In the genomic region with DNA sequence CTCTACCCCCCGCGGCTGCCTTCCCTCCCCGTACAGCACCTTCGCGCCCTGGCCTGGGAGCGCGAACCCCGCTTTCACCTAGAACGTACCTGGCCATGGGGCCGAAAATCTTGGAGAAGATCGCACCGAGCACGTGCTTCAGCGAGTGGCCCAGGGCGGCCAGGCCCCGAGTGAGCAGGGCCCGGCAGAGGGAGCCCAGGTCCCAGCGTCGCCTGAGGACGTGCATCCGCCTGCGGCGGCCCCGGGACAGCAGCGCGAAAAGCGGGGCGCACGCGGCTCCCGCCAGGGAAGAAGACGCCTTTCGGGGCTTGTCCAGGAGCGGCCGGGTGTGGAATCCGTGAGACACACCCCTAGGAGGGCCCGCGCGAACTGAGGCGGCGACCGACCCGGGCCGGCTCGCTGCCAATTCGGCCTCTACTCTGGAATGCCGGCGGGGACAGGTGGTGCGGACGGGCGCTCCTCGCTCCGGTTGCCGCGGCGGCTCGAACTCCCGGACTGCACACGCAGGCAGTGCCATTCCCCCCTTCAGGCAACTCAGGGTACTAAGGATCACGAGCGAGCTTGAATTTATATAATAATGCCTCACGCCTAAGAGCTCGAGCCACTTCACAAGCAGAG, we compare ENCODE assay signal across 1 cellular context.
A peak's percentile ranks its signal among the peaks of the same experiment; 100 is the strongest.
TF ChIP-seq lines count a peak whose summit lies in the region.

A gene (minus strand): TSS at position 544 of the 618 bp plus-strand sequence.

TF ChIP-seq in HepG2, 621 proteins besides CTCF, POLR2A, EP300 and RAD21 (continued from another document and continues in another):
- TF ChIP-seq, protein P1, sequence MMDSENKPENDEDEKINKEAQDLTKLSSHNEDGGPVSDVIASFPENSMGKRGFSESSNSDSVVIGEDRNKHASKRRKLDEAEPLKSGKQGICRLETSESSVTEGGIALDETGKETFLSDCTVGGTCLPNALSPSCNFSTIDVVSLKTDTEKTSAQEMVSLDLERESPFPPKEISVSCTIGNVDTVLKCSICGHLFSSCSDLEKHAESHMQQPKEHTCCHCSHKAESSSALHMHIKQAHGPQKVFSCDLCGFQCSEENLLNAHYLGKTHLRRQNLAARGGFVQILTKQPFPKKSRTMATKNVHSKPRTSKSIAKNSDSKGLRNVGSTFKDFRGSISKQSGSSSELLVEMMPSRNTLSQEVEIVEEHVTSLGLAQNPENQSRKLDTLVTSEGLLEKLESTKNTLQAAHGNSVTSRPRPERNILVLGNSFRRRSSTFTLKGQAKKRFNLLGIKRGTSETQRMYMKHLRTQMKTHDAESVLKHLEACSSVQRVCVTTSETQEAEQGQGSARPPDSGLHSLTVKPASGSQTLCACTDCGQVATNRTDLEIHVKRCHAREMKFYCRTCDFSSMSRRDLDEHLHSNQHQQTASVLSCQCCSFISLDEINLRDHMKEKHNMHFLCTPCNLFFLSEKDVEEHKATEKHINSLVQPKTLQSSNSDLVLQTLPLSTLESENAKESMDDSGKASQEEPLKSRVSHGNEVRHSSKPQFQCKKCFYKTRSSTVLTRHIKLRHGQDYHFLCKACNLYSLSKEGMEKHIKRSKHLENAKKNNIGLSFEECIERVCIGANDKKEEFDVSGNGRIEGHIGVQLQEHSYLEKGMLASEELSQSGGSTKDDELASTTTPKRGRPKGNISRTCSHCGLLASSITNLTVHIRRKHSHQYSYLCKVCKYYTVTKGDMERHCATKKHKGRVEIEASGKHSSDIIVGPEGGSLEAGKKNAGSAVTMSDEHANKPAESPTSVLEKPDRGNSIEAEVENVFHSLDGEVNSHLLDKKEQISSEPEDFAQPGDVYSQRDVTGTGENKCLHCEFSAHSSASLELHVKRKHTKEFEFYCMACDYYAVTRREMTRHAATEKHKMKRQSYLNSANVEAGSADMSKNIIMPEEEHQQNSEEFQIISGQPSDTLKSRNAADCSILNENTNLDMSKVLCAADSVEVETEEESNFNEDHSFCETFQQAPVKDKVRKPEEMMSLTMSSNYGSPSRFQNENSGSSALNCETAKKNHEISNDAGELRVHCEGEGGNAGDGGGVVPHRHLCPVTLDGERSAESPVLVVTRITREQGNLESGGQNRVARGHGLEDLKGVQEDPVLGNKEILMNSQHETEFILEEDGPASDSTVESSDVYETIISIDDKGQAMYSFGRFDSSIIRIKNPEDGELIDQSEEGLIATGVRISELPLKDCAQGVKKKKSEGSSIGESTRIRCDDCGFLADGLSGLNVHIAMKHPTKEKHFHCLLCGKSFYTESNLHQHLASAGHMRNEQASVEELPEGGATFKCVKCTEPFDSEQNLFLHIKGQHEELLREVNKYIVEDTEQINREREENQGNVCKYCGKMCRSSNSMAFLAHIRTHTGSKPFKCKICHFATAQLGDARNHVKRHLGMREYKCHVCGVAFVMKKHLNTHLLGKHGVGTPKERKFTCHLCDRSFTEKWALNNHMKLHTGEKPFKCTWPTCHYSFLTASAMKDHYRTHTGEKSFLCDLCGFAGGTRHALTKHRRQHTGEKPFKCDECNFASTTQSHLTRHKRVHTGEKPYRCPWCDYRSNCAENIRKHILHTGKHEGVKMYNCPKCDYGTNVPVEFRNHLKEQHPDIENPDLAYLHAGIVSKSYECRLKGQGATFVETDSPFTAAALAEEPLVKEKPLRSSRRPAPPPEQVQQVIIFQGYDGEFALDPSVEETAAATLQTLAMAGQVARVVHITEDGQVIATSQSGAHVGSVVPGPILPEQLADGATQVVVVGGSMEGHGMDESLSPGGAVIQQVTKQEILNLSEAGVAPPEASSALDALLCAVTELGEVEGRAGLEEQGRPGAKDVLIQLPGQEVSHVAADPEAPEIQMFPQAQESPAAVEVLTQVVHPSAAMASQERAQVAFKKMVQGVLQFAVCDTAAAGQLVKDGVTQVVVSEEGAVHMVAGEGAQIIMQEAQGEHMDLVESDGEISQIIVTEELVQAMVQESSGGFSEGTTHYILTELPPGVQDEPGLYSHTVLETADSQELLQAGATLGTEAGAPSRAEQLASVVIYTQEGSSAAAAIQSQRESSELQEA (CRISPR knock-in tag; IDR thresholded peaks at IDR 0.05; ENCODE audit: not compliant biosample characterization): no peak
- TF ChIP-seq, protein P2, sequence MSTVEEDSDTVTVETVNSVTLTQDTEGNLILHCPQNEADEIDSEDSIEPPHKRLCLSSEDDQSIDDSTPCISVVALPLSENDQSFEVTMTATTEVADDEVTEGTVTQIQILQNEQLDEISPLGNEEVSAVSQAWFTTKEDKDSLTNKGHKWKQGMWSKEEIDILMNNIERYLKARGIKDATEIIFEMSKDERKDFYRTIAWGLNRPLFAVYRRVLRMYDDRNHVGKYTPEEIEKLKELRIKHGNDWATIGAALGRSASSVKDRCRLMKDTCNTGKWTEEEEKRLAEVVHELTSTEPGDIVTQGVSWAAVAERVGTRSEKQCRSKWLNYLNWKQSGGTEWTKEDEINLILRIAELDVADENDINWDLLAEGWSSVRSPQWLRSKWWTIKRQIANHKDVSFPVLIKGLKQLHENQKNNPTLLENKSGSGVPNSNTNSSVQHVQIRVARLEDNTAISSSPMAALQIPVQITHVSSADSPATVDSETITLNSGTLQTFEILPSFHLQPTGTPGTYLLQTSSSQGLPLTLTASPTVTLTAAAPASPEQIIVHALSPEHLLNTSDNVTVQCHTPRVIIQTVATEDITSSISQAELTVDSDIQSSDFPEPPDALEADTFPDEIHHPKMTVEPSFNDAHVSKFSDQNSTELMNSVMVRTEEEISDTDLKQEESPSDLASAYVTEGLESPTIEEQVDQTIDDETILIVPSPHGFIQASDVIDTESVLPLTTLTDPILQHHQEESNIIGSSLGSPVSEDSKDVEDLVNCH (CRISPR knock-in tag; IDR thresholded peaks at IDR 0.05): no peak
- TF ChIP-seq SMAD1 (CRISPR knock-in tag; IDR thresholded peaks at IDR 0.05; ENCODE audit: borderline replicate concordance, low read depth): no peak
- TF ChIP-seq KLF13 (CRISPR knock-in tag; IDR thresholded peaks at IDR 0.05): no peak
- TF ChIP-seq SALL2 (CRISPR knock-in tag; IDR thresholded peaks at IDR 0.05): no peak
- peak; percentile 21; the same call in 1 of the 2 replicates for TF ChIP-seq ZFY (CRISPR knock-in tag; IDR thresholded peaks at IDR 0.05)
- TF ChIP-seq GABPB1 (CRISPR knock-in tag; IDR thresholded peaks at IDR 0.05): peak; percentile 27; the same call in 1 of the 2 replicates
- TF ChIP-seq, protein P3, sequence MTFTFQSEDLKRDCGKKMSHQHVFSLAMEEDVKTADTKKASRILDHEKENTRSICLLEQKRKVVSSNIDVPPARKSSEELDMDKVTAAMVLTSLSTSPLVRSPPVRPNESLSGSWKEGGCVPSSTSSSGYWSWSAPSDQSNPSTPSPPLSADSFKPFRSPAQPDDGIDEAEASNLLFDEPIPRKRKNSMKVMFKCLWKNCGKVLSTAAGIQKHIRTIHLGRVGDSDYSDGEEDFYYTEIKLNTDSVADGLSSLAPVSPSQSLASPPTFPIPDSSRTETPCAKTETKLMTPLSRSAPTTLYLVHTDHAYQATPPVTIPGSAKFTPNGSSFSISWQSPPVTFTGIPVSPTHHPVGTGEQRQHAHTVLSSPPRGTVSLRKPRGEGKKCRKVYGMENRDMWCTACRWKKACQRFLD (CRISPR knock-in tag; IDR thresholded peaks at IDR 0.05; ENCODE audit: borderline replicate concordance): no peak
- TF ChIP-seq HOXA7 (CRISPR knock-in tag; IDR thresholded peaks at IDR 0.05): no peak
- TF ChIP-seq MLLT10 (CRISPR knock-in tag; IDR thresholded peaks at IDR 0.05): no peak
- TF ChIP-seq, protein P4, sequence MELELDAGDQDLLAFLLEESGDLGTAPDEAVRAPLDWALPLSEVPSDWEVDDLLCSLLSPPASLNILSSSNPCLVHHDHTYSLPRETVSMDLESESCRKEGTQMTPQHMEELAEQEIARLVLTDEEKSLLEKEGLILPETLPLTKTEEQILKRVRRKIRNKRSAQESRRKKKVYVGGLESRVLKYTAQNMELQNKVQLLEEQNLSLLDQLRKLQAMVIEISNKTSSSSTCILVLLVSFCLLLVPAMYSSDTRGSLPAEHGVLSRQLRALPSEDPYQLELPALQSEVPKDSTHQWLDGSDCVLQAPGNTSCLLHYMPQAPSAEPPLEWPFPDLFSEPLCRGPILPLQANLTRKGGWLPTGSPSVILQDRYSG (CRISPR knock-in tag; IDR thresholded peaks at IDR 0.05): no peak
- TF ChIP-seq, protein P5, sequence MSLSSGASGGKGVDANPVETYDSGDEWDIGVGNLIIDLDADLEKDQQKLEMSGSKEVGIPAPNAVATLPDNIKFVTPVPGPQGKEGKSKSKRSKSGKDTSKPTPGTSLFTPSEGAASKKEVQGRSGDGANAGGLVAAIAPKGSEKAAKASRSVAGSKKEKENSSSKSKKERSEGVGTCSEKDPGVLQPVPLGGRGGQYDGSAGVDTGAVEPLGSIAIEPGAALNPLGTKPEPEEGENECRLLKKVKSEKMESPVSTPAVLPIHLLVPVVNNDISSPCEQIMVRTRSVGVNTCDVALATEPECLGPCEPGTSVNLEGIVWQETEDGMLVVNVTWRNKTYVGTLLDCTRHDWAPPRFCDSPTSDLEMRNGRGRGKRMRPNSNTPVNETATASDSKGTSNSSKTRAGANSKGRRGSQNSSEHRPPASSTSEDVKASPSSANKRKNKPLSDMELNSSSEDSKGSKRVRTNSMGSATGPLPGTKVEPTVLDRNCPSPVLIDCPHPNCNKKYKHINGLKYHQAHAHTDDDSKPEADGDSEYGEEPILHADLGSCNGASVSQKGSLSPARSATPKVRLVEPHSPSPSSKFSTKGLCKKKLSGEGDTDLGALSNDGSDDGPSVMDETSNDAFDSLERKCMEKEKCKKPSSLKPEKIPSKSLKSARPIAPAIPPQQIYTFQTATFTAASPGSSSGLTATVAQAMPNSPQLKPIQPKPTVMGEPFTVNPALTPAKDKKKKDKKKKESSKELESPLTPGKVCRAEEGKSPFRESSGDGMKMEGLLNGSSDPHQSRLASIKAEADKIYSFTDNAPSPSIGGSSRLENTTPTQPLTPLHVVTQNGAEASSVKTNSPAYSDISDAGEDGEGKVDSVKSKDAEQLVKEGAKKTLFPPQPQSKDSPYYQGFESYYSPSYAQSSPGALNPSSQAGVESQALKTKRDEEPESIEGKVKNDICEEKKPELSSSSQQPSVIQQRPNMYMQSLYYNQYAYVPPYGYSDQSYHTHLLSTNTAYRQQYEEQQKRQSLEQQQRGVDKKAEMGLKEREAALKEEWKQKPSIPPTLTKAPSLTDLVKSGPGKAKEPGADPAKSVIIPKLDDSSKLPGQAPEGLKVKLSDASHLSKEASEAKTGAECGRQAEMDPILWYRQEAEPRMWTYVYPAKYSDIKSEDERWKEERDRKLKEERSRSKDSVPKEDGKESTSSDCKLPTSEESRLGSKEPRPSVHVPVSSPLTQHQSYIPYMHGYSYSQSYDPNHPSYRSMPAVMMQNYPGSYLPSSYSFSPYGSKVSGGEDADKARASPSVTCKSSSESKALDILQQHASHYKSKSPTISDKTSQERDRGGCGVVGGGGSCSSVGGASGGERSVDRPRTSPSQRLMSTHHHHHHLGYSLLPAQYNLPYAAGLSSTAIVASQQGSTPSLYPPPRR (CRISPR knock-in tag; IDR thresholded peaks at IDR 0.05; ENCODE audit: borderline replicate concordance): no peak
- TF ChIP-seq, protein P6, sequence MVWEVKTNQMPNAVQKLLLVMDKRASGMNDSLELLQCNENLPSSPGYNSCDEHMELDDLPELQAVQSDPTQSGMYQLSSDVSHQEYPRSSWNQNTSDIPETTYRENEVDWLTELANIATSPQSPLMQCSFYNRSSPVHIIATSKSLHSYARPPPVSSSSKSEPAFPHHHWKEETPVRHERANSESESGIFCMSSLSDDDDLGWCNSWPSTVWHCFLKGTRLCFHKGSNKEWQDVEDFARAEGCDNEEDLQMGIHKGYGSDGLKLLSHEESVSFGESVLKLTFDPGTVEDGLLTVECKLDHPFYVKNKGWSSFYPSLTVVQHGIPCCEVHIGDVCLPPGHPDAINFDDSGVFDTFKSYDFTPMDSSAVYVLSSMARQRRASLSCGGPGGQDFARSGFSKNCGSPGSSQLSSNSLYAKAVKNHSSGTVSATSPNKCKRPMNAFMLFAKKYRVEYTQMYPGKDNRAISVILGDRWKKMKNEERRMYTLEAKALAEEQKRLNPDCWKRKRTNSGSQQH (CRISPR knock-in tag; IDR thresholded peaks at IDR 0.05; ENCODE audit: low read depth): no peak
- TF ChIP-seq NFIC (IDR thresholded peaks at IDR 0.05; ENCODE audit: low read length): no peak
- TF ChIP-seq MIER2 (CRISPR knock-in tag; IDR thresholded peaks at IDR 0.05): no peak
- TF ChIP-seq KAT2B (IDR thresholded peaks at IDR 0.05; ENCODE audit: borderline replicate concordance, low read depth, low read length): no peak
- TF ChIP-seq, protein P7, sequence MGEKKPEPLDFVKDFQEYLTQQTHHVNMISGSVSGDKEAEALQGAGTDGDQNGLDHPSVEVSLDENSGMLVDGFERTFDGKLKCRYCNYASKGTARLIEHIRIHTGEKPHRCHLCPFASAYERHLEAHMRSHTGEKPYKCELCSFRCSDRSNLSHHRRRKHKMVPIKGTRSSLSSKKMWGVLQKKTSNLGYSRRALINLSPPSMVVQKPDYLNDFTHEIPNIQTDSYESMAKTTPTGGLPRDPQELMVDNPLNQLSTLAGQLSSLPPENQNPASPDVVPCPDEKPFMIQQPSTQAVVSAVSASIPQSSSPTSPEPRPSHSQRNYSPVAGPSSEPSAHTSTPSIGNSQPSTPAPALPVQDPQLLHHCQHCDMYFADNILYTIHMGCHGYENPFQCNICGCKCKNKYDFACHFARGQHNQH (CRISPR knock-in tag; IDR thresholded peaks at IDR 0.05): no peak
- no peak for TF ChIP-seq PCBP2 (optimal IDR thresholded peaks at IDR 0.05; ENCODE audit: low read depth, low read length, poor library complexity, severe bottlenecking)
- TF ChIP-seq, protein P8, sequence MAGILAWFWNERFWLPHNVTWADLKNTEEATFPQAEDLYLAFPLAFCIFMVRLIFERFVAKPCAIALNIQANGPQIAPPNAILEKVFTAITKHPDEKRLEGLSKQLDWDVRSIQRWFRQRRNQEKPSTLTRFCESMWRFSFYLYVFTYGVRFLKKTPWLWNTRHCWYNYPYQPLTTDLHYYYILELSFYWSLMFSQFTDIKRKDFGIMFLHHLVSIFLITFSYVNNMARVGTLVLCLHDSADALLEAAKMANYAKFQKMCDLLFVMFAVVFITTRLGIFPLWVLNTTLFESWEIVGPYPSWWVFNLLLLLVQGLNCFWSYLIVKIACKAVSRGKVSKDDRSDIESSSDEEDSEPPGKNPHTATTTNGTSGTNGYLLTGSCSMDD (CRISPR knock-in tag; IDR thresholded peaks at IDR 0.05): no peak
- TF ChIP-seq JUNB (CRISPR knock-in tag; IDR thresholded peaks at IDR 0.05; ENCODE audit: borderline replicate concordance): no peak
- no peak for TF ChIP-seq GTF2F1 (IDR thresholded peaks at IDR 0.05; ENCODE audit: low read length)
- no peak for TF ChIP-seq ZNF3 (CRISPR knock-in tag; IDR thresholded peaks at IDR 0.05)
